ENCODE assay signal across 32 cellular contexts in genomic region chr6:142458857-142459256, GRCh38.
"Had no signal": no experiment of that assay in that cellular context is flagged by ENCODE, and none has a peak within 500 bp of the region (broad histone marks: within the 10 kb centered on the region; RNA-seq: fewer than 3 reads in every experiment).

No MANE protein-coding gene starts in this region.

- H3K9me3 ChIP-seq: body of pancreas, esophagus muscularis mucosa, gastrocnemius medialis had no signal

- ATAC-seq: activated CD4-positive, CD25-positive, alpha-beta regulatory T cell treated with anti-CD3 and anti-CD28 coated beads, Interleukin-2, amount 50 U/mL, for 24 hours; activated T-cell treated with anti-CD3 and anti-CD28 coated beads, Interleukin-2, amount 50 U/mL, for 4 hours; body of pancreas; effector memory CD8-positive, alpha-beta T cell; gastrocnemius medialis; heart left ventricle; T-helper 17 cell had no signal

- H3K27ac ChIP-seq: body of pancreas, esophagus muscularis mucosa, foreskin keratinocyte, gastrocnemius medialis, heart left ventricle, WERI-Rb-1 had no signal

- H3K27me3 ChIP-seq: body of pancreas, esophagus muscularis mucosa, foreskin keratinocyte, gastrocnemius medialis, heart left ventricle had no signal

- H3K4me1 Mint-ChIP-seq: activated B cell treated with CpG ODN at 0.5 μM for 24 hours; activated T-helper 17 cell treated with anti-CD3 and anti-CD28 coated beads, Interleukin-2, amount 50 U/mL, for 72 hours; T-helper 17 cell had no signal

- H3K4me1 ChIP-seq: body of pancreas, esophagus muscularis mucosa, foreskin keratinocyte, gastrocnemius medialis, heart left ventricle had no signal

- H3K4me3 Mint-ChIP-seq: activated B cell treated with CpG ODN at 0.5 μM for 24 hours; activated CD8-positive, alpha-beta T cell treated with anti-CD3 and anti-CD28 coated beads for 36 hours; activated naive CD8-positive, alpha-beta T cell; activated T-cell treated with anti-CD3 and anti-CD28 coated beads, Interleukin-2, amount 50 U/mL, for 4 hours; activated T-helper 17 cell treated with anti-CD3 and anti-CD28 coated beads, Interleukin-2, amount 50 U/mL, for 72 hours; effector memory CD8-positive, alpha-beta T cell; T-helper 17 cell; T-helper 2 cell treated with Interferon-gamma antibody and Interleukin-4, amounts not matched to agents 5 μg/mL and 100 μg/mL, for 36 hours had no signal

- H3K27ac Mint-ChIP-seq: activated B cell treated with CpG ODN at 0.5 μM for 24 hours; activated CD8-positive, alpha-beta T cell treated with anti-CD3 and anti-CD28 coated beads for 36 hours; activated naive CD8-positive, alpha-beta T cell; activated T-helper 17 cell treated with anti-CD3 and anti-CD28 coated beads, Interleukin-2, amount 50 U/mL, for 72 hours; effector memory CD8-positive, alpha-beta T cell; T-helper 17 cell; T-helper 2 cell treated with Interferon-gamma antibody and Interleukin-4, amounts not matched to agents 5 μg/mL and 100 μg/mL, for 36 hours had no signal

- H3K9me3 Mint-ChIP-seq: effector memory CD8-positive, alpha-beta T cell had no signal

- H3K36me3 ChIP-seq: esophagus muscularis mucosa, gastrocnemius medialis, heart left ventricle, WERI-Rb-1 had no signal

- H3K4me3 ChIP-seq: body of pancreas, esophagus muscularis mucosa, gastrocnemius medialis, heart left ventricle had no signal

- H3K27me3 Mint-ChIP-seq: activated CD8-positive, alpha-beta T cell treated with anti-CD3 and anti-CD28 coated beads for 36 hours; T-helper 17 cell had no signal

- DNase-seq: activated B cell treated with CpG ODN at 0.5 μM for 24 hours; activated CD4-positive, alpha-beta T cell treated with anti-CD3 and anti-CD28 coated beads for 48 hours; activated CD4-positive, alpha-beta T cell treated with anti-CD3 and anti-CD28 coated beads, Interleukin-2, amount 50 U/mL, for 1 hour; activated CD4-positive, alpha-beta T cell treated with anti-CD3 and anti-CD28 coated beads, Interleukin-2, amount 50 U/mL, for 48 hours; activated CD8-positive, alpha-beta memory T cell treated with anti-CD3 and anti-CD28 coated beads for 24 hours; activated CD8-positive, alpha-beta T cell treated with anti-CD3 and anti-CD28 coated beads for 36 hours; activated effector memory CD4-positive, alpha-beta T cell treated with Interleukin-2 at 50 U/mL for 16 hours; activated gamma-delta T cell treated with Interleukin-2 at 50 U/mL for 16 hours; activated naive CD4-positive, alpha-beta T cell treated with anti-CD3 and anti-CD28 coated beads, Interleukin-2, amount 50 U/mL, for 16 hours; activated naive CD4-positive, alpha-beta T cell treated with Interleukin-2 at 50 U/mL for 16 hours; activated T-cell treated with anti-CD3 and anti-CD28 coated beads, Interleukin-2, amount 50 U/mL, for 4 hours; amniotic stem cell; anterior cingulate cortex; body of pancreas; caudate nucleus; cortex of kidney; dermis blood vessel endothelial cell; effector CD4-positive, alpha-beta T cell; effector memory CD8-positive, alpha-beta T cell; erythroblast; gastrocnemius medialis; glutamatergic neuron; heart left ventricle; T-helper 17 cell; T1000; WERI-Rb-1 had no signal
